In genomic region chrX:143581260-143581659, GRCh38 we compare ENCODE assay signal across 25 cellular contexts. TPM values are rescaled to one million over a fixed set of nuclear protein-coding genes. Genes with fewer than 3 reads are reported as not detected.
DNase-seq lines count a peak whose midpoint lies in the region; ATAC-seq, FAIRE-seq and TF ChIP-seq lines count a peak whose summit lies in the region.
"Had no signal": no experiment of that assay in that cellular context is flagged by ENCODE, and none has a peak within 500 bp of the region (broad histone marks: within the 10 kb centered on the region; RNA-seq: fewer than 3 reads in every experiment).

No MANE protein-coding gene starts in this region.

- peak overlapping the region; percentile 32; the same call in 1 of the 2 replicates for H3K27ac ChIP-seq in KMS-11
- H3K27ac ChIP-seq in GM12878 (ENCODE audit: control insufficient read depth, insufficient read depth), result no peak overlapping the region
- H3K27ac ChIP-seq in small intestine (ENCODE audit: low read depth in 1 of 2, low read length in 1 of 2), result no peak overlapping the region
- H3K27ac ChIP-seq in suprapubic skin, result no peak overlapping the region
- no peak overlapping the region for H3K27ac ChIP-seq in vagina

- H3K36me3 ChIP-seq in KMS-11 (ENCODE audit: insufficient read depth) (no peaks in the 10 kb centered on the region), GM12878 (ENCODE audit: control insufficient read depth in 2 of 2, insufficient read depth in 2 of 2, low read length in 1 of 2) (no peaks in the 10 kb centered on the region), small intestine (ENCODE audit: control insufficient read depth in 2 of 2, insufficient read depth in 2 of 2, low read length in 2 of 2) (no peaks in the 10 kb centered on the region), suprapubic skin (no peaks in the 10 kb centered on the region), vagina (no peaks in the 10 kb centered on the region)

- TF ChIP-seq EP300 in GM12878 (IDR thresholded peaks at IDR 0.05; ENCODE audit: borderline replicate concordance in 1 of 2, control insufficient read depth in 1 of 2, low read depth in 2 of 2, low read length in 2 of 2) (no peak), suprapubic skin (IDR thresholded peaks at IDR 0.05) (no peak)

- H3K4me3 ChIP-seq in KMS-11 (IDR thresholded peaks at IDR 0.05; ENCODE audit: insufficient read depth, low read depth, low read length) (no peak overlapping the region), GM12878 (no peak overlapping the region), small intestine (ENCODE audit: low read depth in 1 of 2, low read length in 2 of 2) (no peak overlapping the region), suprapubic skin (no peak overlapping the region), vagina (no peak overlapping the region)

- BruUV-seq in GM12878 (replicated peaks; lab: Mats Ljungman, UMichigan), result no TSS peak

- peaks cover 31% of the 10 kb centered on the region for H3K4me1 ChIP-seq in KMS-11 (ENCODE audit: low read depth, poor library complexity, severe bottlenecking)
- H3K4me1 ChIP-seq in GM12878 (ENCODE audit: control insufficient read depth, insufficient read depth, low read length), result no peaks in the 10 kb centered on the region
- H3K4me1 ChIP-seq in small intestine (ENCODE audit: control insufficient read depth in 2 of 2, insufficient read depth in 1 of 2, low read depth in 1 of 2, low read length in 1 of 2), result no peaks in the 10 kb centered on the region
- H3K4me1 ChIP-seq in suprapubic skin, result no peaks in the 10 kb centered on the region
- no peaks in the 10 kb centered on the region for H3K4me1 ChIP-seq in vagina

- H3K9me3 ChIP-seq in GM12878 (replicated peaks; ENCODE audit: control insufficient read depth, insufficient read depth, low read length) (no peaks in the 10 kb centered on the region), small intestine (ENCODE audit: control insufficient read depth, low read depth) (no peaks in the 10 kb centered on the region), suprapubic skin (no peaks in the 10 kb centered on the region), vagina (no peaks in the 10 kb centered on the region)

- TF ChIP-seq POLR2A in GM12878 (IDR thresholded peaks at IDR 0.05; ENCODE audit: low read depth, low read length) (no peak), suprapubic skin (IDR thresholded peaks at IDR 0.05) (no peak), vagina (IDR thresholded peaks at IDR 0.05) (no peak)

- ATAC-seq in GM12878 (peak; percentile 41; the same call in 1 of the 3 replicates), HG02571 (IDR thresholded peaks at IDR 0.05; ENCODE audit: unreplicated experiment) (no peak)
- ATAC-seq: HCT116 had no signal

- FAIRE-seq in GM12878 (lab: Jason Lieb, UNC), result no peak
- peak; percentile 68 for FAIRE-seq in small intestine (lab: Jason Lieb, UNC)
- FAIRE-seq: GM12892, GM18507 had no signal

- CTCF ChIA-PET in GM12878 (lab: Yijun Ruan, JAX), result no interaction called here

- H4K20me1 ChIP-seq in KMS-11 (ENCODE audit: insufficient read depth) (no peaks in the 10 kb centered on the region), GM12878 (ENCODE audit: control insufficient read depth, insufficient read depth) (no peaks in the 10 kb centered on the region)

- intact Hi-C loops in GM12878 (cut with micrococcal nuclease; ENCODE audit: unreplicated experiment) (no loop called here), vagina (cut with DNase I) (no loop called here)

- H3K79me2 ChIP-seq in KMS-11 (ENCODE audit: insufficient read depth, low read depth), result no peaks in the 10 kb centered on the region
- H3K79me2 ChIP-seq in GM12878 (ENCODE audit: control insufficient read depth, insufficient read depth, low read length), result no peaks in the 10 kb centered on the region

- WGBS in GM12878 (ENCODE audit: insufficient coverage, insufficient replicate concordance, low lambda C conversion rate, missing lambda C conversion rate), result 17% methylated on average over 2 of the region's 2 CpGs
- 66 to 79% (median 77%) methylated on average over 2 of the region's 2 CpGs for WGBS in small intestine, 3 donors
- WGBS in suprapubic skin, result 80% methylated on average over 2 of the region's 2 CpGs

- RAD21 ChIA-PET in GM12878 (lab: Charles Lee; ENCODE audit: unreplicated experiment), result no interaction called here

- DNase-seq in MV-4-11 (lab: John Stamatoyannopoulos, UW) (peak; percentile 17), GM12878 (ENCODE audit: low read depth, low spot score) (no peak), small intestine (no peak), suprapubic skin (ENCODE audit: low spot score in 2 of 2) (no peak), vagina (ENCODE audit: extremely low spot score in 2 of 2) (no peak)
- DNase-seq: C1 segment of cervical spinal cord; CD4-positive, CD25-positive, alpha-beta regulatory T cell; CD8-positive, alpha-beta memory T cell; COR-L47; DMS 273 treated with DMSO at 0.1 percent for 48 hours; DMS53; DND-41; EL; GOT3; H7; HFFc6 had no signal

- SMC1A ChIA-PET in GM12878 (lab: Charles Lee; ENCODE audit: uncharacterized antibody, unreplicated experiment), result interaction anchor here (1.0 to 1.2 kb wide), 2 partner anchors 10 to 12 kb away, joined by 3 read pairs; no protein-coding TSS in a partner anchor

- in situ Hi-C loops in GM12878 (cut with MboI), result no loop called here

- no peaks in the 10 kb centered on the region for H3K27me3 ChIP-seq in KMS-11 (ENCODE audit: insufficient read depth, low read depth)
- H3K27me3 ChIP-seq in GM12878 (replicated peaks in 1 of 2; ENCODE audit: control insufficient read depth in 2 of 2, insufficient read depth in 2 of 2, low read length in 1 of 2), result no peaks in the 10 kb centered on the region
- H3K27me3 ChIP-seq in small intestine (ENCODE audit: control insufficient read depth in 2 of 2, insufficient read depth in 2 of 2, low read length in 2 of 2), result no peaks in the 10 kb centered on the region
- H3K27me3 ChIP-seq in suprapubic skin, result no peaks in the 10 kb centered on the region
- H3K27me3 ChIP-seq in vagina, result no peaks in the 10 kb centered on the region

- POLR2A ChIA-PET in GM12878 (lab: Charles Lee), result no interaction called here

- TF ChIP-seq RAD21 in GM12878 (IDR thresholded peaks at IDR 0.05; ENCODE audit: insufficient read depth, low read depth, low read length), result no peak

- no peak overlapping the region for H2AFZ ChIP-seq in KMS-11 (ENCODE audit: low read depth)
- no peak overlapping the region for H2AFZ ChIP-seq in GM12878 (ENCODE audit: control insufficient read depth, low read depth, low read length)

- TF ChIP-seq CTCF in KMS-11 (conservative IDR thresholded peaks at IDR 0.05; ENCODE audit: low read depth, low read length) (no peak), GM12878 (IDR thresholded peaks at IDR 0.05 in 2 of 3, conservative IDR thresholded peaks at IDR 0.05 in 1 of 3; ENCODE audit: control insufficient read depth in 2 of 3, extremely low read depth in 1 of 3, insufficient read depth in 1 of 3, low read depth in 3 of 3, low read length in 3 of 3) (no peak), suprapubic skin (IDR thresholded peaks at IDR 0.05) (no peak), vagina (IDR thresholded peaks at IDR 0.05) (no peak)

- H3K9ac ChIP-seq in KMS-11 (no peak overlapping the region), GM12878 (ENCODE audit: control insufficient read depth, insufficient read depth, low read length) (no peak overlapping the region)

- H3K4me2 ChIP-seq in KMS-11, result peak overlapping the region; percentile 39
- H3K4me2 ChIP-seq in GM12878 (ENCODE audit: control insufficient read depth, insufficient read depth), result no peak overlapping the region

TF ChIP-seq in GM12878, 131 proteins besides CTCF, POLR2A, EP300 and RAD21 (continues in another document):
- TF ChIP-seq ZBTB4 (CRISPR knock-in tag; IDR thresholded peaks at IDR 0.05) (no peak), EED (IDR thresholded peaks at IDR 0.05; ENCODE audit: low read depth) (no peak), PML (IDR thresholded peaks at IDR 0.05; ENCODE audit: low read length) (no peak)

RNA-seq across cellular contexts. Expression of gene SLITRK4, which starts 54.6 kb away (rescaled TPM):
- total RNA-seq in GM12878 (2013; cell fraction: nucleolus; rRNA removed), result 0.34 and 0.44 TPM in 2 replicates
- total RNA-seq in GM12878 (2014; rRNA removed) (0.68 and 0.82 TPM in 2 replicates), GM12878 (2014; rRNA removed; fragmentation: Illumina TruSeq; extraction: Trizol) (0.69 and 1.1 TPM in 2 replicates), GM12878 (2021) (0.74 and 0.90 TPM in 2 replicates), suprapubic skin (1 to 10 TPM in 3 of 4 donors, under 1 TPM in 1; 0.95 to 3.4 (median 1.9) TPM), vagina (3.2 TPM)
- not detected for polyA plus RNA-seq in GM12878 (2011; ENCODE audit: low read depth)
- polyA plus RNA-seq in GM12878 (2011; rRNA removed) (0.57 and 0.63 TPM in 2 replicates), GM12878 (2014; fragmentation: Illumina TruSeq; extraction: Trizol) (0.65 and 1.1 TPM in 2 replicates), GM12878 (2014; fragmentation: Nextera tagmentation; extraction: Ambion mirVana) (under 1 TPM; 0.45 to 0.49 TPM), GM12878 (2014; rRNA removed) (0.43 and 0.55 TPM in 2 replicates), GM12878 (2016; fragmentation: Nextera tagmentation; extraction: Ambion mirVana) (under 1 TPM; 0.72 to 0.79 TPM), small intestine (under 1 TPM in 1 of 3 donors, not detected in 2; 0.12 TPM)
- polyA plus RNA-seq in GM12878 (2011; cell fraction: cytosol; rRNA removed), result 0.16 and 0.20 TPM in 2 replicates
- 0.19 and 0.36 TPM in 2 replicates for polyA plus RNA-seq in GM12878 (2011; cell fraction: nucleus; rRNA removed)
- polyA plus RNA-seq in GM12878 (2012), result not detected in 2 replicates
- polyA minus RNA-seq in GM12878 (2011; rRNA and poly(A)+ RNA removed), result 0.66 and 0.72 TPM in 2 replicates
- 0.53 TPM in 1 of 2 replicates, not detected in the other for polyA minus RNA-seq in GM12878 (2011; cell fraction: cytosol; rRNA and poly(A)+ RNA removed)
- polyA minus RNA-seq in GM12878 (2011; cell fraction: nucleus; rRNA and poly(A)+ RNA removed), result 0.57 and 0.60 TPM in 2 replicates
- total RNA-seq: A172; B cell; CD4-positive, CD25-positive, alpha-beta regulatory T cell; CD8-positive, alpha-beta memory T cell; G401; HFFc6; HT-29 had no signal
- polyA plus RNA-seq: CD4-positive, CD25-positive, alpha-beta regulatory T cell; CD8-positive, alpha-beta memory T cell had no signal
